Comparison of ENCODE assay signal across 27 cellular contexts in the genomic region with DNA sequence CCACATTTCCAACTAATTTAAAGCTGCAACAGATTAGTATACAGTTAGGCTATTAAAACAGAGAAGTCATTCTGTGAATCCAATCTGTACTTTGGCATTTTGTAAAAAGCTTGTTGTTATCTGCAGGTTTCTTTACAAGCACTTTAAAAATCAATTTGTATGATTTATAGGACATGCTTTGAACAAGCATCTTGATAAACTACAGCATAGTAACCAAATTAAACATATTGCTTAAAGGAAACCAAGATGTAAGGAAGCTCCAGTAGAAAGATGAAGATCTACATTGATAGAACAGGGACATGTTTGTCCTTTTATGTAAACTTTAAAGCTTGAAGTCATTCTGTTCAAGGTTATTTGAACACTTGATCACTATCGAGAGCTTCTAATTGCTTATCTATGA.
DNase-seq lines count a peak whose midpoint lies in the region; FAIRE-seq and TF ChIP-seq lines count a peak whose summit lies in the region.
"Had no signal": no experiment of that assay in that cellular context is flagged by ENCODE, and none has a peak within 500 bp of the region (broad histone marks: within the 10 kb centered on the region; RNA-seq: fewer than 3 reads in every experiment).

No MANE protein-coding gene starts in this region.

- WGBS in SK-N-SH (ENCODE audit: low lambda C conversion rate), result 38% methylated on average over 1 of the region's 1 CpG

- TF ChIP-seq EP300 in SK-N-SH (IDR thresholded peaks at IDR 0.05; ENCODE audit: borderline replicate concordance in 1 of 2, low read depth in 1 of 2, low read length in 1 of 2), result peak in 1 of 2 experiments; percentile 63; a peak in 2 of 4 replicates

- DNase-seq in LNCaP clone FGC (ENCODE audit: low read depth) (peak; percentile 58), SK-N-SH (no peak), retina (no peak), GM19239 (ENCODE audit: insufficient read length, low spot score) (no peak)
- no peak for DNase-seq in activated naive CD4-positive, alpha-beta T cell treated with anti-CD3 and anti-CD28 coated beads for 36 hours
- DNase-seq: 8988T; ACHN; BE2C; C1 segment of cervical spinal cord; Caco-2; Calu3; CD4-positive, CD25-positive, alpha-beta regulatory T cell; CD8-positive, alpha-beta T cell; DMS 273 treated with DMSO at 0.1 percent for 48 hours; DMS153; DMS53; DMS79; DND-41; EL; GDM1 had no signal

- peaks cover 7% of the 10 kb centered on the region for H3K27me3 Mint-ChIP-seq in activated naive CD4-positive, alpha-beta T cell treated with anti-CD3 and anti-CD28 coated beads for 36 hours (ENCODE audit: low read depth)
- H3K27me3 Mint-ChIP-seq: CD4-positive, CD25-positive, alpha-beta regulatory T cell had no signal

- no peak for TF ChIP-seq CTCF in LNCaP clone FGC (IDR thresholded peaks at IDR 0.05; ENCODE audit: control insufficient read depth, extremely low read depth, insufficient read depth)
- TF ChIP-seq CTCF in SK-N-SH (IDR thresholded peaks at IDR 0.05), result no peak
- TF ChIP-seq CTCF in VCaP (conservative IDR thresholded peaks at IDR 0.05), result no peak

- no peaks in the 10 kb centered on the region for H3K4me1 Mint-ChIP-seq in activated naive CD4-positive, alpha-beta T cell treated with anti-CD3 and anti-CD28 coated beads for 36 hours (ENCODE audit: low read depth)
- H3K4me1 Mint-ChIP-seq: CD14-positive monocyte; CD4-positive, CD25-positive, alpha-beta regulatory T cell had no signal

- 0 out of 2 replicates have a peak overlapping the region, but pooled peaks have one; percentile 0 for H2AFZ ChIP-seq in SK-N-SH (ENCODE audit: low read depth)

- H3K4me3 Mint-ChIP-seq in activated naive CD4-positive, alpha-beta T cell treated with anti-CD3 and anti-CD28 coated beads for 36 hours, result no peak overlapping the region
- H3K4me3 Mint-ChIP-seq: CD14-positive monocyte; CD4-positive, CD25-positive, alpha-beta regulatory T cell; CD8-positive, alpha-beta T cell had no signal

- peaks cover 3% of the 10 kb centered on the region for H3F3A ChIP-seq in SK-N-SH (replicated peaks; ENCODE audit: insufficient read depth)

- no peak overlapping the region for H3K9ac ChIP-seq in SK-N-SH
- H3K9ac ChIP-seq: BLaER1 had no signal

- H3K27ac ChIP-seq in SK-N-SH (ENCODE audit: low read depth in 2 of 2, low read length in 1 of 2), result no peak overlapping the region
- peak overlapping the region; percentile 55 for H3K27ac ChIP-seq in VCaP
- H3K27ac ChIP-seq: BLaER1 had no signal

- H3K4me2 ChIP-seq in SK-N-SH, result no peak overlapping the region
- H3K4me2 ChIP-seq: BLaER1 had no signal

- intact Hi-C loops in activated naive CD4-positive, alpha-beta T cell treated with anti-CD3 and anti-CD28 coated beads for 36 hours (cut with micrococcal nuclease), result no loop called here

- TF ChIP-seq RAD21 in SK-N-SH (IDR thresholded peaks at IDR 0.05; ENCODE audit: low read length), result no peak

- no peaks in the 10 kb centered on the region for H3K36me3 Mint-ChIP-seq in activated naive CD4-positive, alpha-beta T cell treated with anti-CD3 and anti-CD28 coated beads for 36 hours (ENCODE audit: low read depth)
- H3K36me3 Mint-ChIP-seq: CD14-positive monocyte; CD4-positive, CD25-positive, alpha-beta regulatory T cell; CD8-positive, alpha-beta T cell had no signal

- no peak overlapping the region for H3K27ac Mint-ChIP-seq in activated naive CD4-positive, alpha-beta T cell treated with anti-CD3 and anti-CD28 coated beads for 36 hours
- H3K27ac Mint-ChIP-seq: CD14-positive monocyte; CD4-positive, CD25-positive, alpha-beta regulatory T cell; CD8-positive, alpha-beta T cell had no signal

- no peaks in the 10 kb centered on the region for H3K27me3 ChIP-seq in SK-N-SH (ENCODE audit: insufficient read depth)
- H3K27me3 ChIP-seq: BE2C, BLaER1 had no signal

- no peaks in the 10 kb centered on the region for H3K36me3 ChIP-seq in SK-N-SH (replicated peaks in 1 of 2; ENCODE audit: control insufficient read depth in 1 of 2, insufficient read depth in 2 of 2, low read length in 1 of 2)
- H3K36me3 ChIP-seq: BE2C, BLaER1 had no signal

- POLR2A ChIA-PET in SK-N-SH (lab: Yijun Ruan, JAX), result no interaction called here

- H3K9me3 ChIP-seq in SK-N-SH, result no peaks in the 10 kb centered on the region
- H3K9me3 ChIP-seq: BE2C, BLaER1, Caco-2 had no signal

- H3K79me2 ChIP-seq in SK-N-SH (ENCODE audit: insufficient read depth), result no peaks in the 10 kb centered on the region

- no peaks in the 10 kb centered on the region for H3K9me3 Mint-ChIP-seq in activated naive CD4-positive, alpha-beta T cell treated with anti-CD3 and anti-CD28 coated beads for 36 hours
- H3K9me3 Mint-ChIP-seq: CD14-positive monocyte; CD4-positive, CD25-positive, alpha-beta regulatory T cell; CD8-positive, alpha-beta T cell had no signal

- no peaks in the 10 kb centered on the region for H3K9me2 ChIP-seq in SK-N-SH

- no peaks in the 10 kb centered on the region for H4K20me1 ChIP-seq in SK-N-SH (ENCODE audit: insufficient read depth)
- H4K20me1 ChIP-seq: BLaER1 had no signal

- CTCF ChIA-PET in SK-N-SH (lab: Yijun Ruan, JAX), result interaction anchor here (0.7 to 2.6 kb wide), 4 partner anchors 17 to 36 kb away, joined by 3 to 9 read pairs (median 4); no protein-coding TSS in a partner anchor
- CTCF ChIA-PET in activated naive CD4-positive, alpha-beta T cell treated with anti-CD3 and anti-CD28 coated beads for 36 hours (lab: Charles Lee), result no interaction called here

- H3K4me1 ChIP-seq in SK-N-SH (ENCODE audit: control insufficient read depth in 1 of 2, insufficient read depth in 2 of 2, low read depth in 1 of 2, low read length in 1 of 2), result peaks cover 2 to 27% of the 10 kb centered on the region in 2 experiments; a peak in 3 of 4 replicates
- H3K4me1 ChIP-seq: BLaER1, Caco-2 had no signal

- no peak for FAIRE-seq in GM19239 (lab: Jason Lieb, UNC)
- FAIRE-seq: A204.1, GM12878, GM12892, GM18507 had no signal

- H3K4me3 ChIP-seq in LNCaP clone FGC (ENCODE audit: low read depth, low read length) (no peak overlapping the region), SK-N-SH (ENCODE audit: low read depth in 2 of 2, low read length in 1 of 2) (no peak overlapping the region)
- H3K4me3 ChIP-seq: BLaER1, GM12878 had no signal

TF ChIP-seq in SK-N-SH, 30 proteins besides CTCF, POLR2A, EP300 and RAD21:
- peak; percentile 65 for TF ChIP-seq GATA2 (CRISPR knock-in tag; IDR thresholded peaks at IDR 0.05)
- TF ChIP-seq FOXJ3 (CRISPR knock-in tag; IDR thresholded peaks at IDR 0.05), result no peak
- TF ChIP-seq EZH2phosphoT487 (IDR thresholded peaks at IDR 0.05; ENCODE audit: borderline replicate concordance, low read depth), result no peak
- TF ChIP-seq TEAD4 (IDR thresholded peaks at IDR 0.05; ENCODE audit: borderline replicate concordance, insufficient read depth), result 0 out of 2 replicates have a peak, but pooled peaks have one; percentile 8
